ENCODE assay signal across 1 cellular context in the genomic region with DNA sequence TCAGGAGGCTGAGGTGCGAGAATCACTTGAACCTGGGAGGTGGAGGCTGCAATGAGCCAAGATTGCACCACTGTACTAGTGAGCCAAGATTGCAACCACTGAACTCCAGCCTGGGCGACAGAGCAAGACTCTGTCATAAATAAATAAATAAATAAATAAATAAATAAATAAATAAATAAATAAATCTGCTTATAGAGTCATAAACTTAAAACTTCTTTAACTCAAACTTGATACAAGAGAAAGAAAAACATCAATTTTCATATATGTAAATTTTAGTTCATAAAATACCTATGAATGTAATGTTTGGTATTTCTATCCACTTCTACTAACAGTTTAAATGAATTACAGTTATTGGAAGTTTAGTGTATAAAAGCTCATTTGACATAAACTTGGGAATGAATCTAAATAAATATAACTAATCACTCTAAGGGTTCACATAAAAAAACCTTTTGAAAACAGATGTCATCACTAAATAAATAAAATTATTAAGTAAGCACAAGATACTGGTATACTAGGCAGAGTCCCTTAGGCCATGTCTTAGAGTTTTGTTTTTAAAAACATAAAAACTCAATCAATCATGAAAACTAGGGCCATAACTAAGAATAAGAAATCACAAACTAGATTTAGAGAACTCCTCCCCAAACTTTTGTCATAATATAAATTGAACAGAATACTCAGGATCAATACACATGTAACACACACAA.
TF ChIP-seq lines count a peak whose summit lies in the region.

No MANE protein-coding gene starts in this region.

TF ChIP-seq in endothelial cell of umbilical vein, 7 proteins besides CTCF, POLR2A, EP300 and RAD21 (continued from another document):
- no peak for TF ChIP-seq FOS (IDR thresholded peaks at IDR 0.05; ENCODE audit: borderline replicate concordance, insufficient read depth, low read length)
- no peak for TF ChIP-seq MAX (IDR thresholded peaks at IDR 0.05; ENCODE audit: insufficient read depth, insufficient read length)
